Comparison of ENCODE assay signal across 11 cellular contexts in the genomic region with DNA sequence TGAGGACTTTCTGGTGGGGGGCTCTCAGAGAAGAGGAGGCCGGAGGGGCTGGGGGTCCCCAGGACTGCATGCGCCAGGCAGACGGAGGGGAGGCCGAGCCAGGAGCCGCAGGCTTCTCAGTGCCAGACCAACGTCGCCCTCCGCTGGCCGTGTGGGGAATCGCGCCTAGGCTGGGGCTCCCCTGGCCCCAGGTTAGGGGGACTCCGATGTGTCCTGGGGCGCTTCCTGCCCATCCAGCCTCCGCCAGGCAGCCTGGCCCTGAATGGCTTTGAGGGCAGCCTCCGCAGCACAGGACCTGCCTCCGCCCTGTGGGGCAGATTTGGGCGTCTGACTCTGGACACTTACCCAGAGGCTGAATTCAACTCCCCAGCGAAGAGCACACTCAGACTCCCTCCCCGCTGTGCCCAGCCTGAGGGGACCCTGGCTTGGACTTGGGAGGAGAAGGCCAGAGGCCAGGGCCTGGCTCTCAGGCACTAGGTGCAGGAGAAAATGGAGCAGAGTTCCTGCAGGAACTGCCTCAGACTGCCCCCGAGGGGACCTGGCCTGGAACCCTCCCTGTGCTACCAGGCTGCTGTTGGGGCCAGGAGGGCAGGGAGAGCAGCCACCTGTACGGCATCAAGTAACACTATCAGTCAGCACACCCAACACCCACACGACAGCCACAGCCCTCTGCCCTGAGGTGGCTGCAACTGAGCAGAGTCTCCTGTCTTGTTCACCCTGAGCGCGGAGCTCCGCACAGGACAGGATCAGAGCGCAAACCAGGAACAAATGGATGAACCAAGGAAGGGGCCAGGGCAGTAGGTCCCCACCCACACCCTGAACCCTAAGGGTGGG. TPM values are rescaled to one million over a fixed set of nuclear protein-coding genes. Genes with fewer than 3 reads are reported as not detected.
A peak's percentile ranks its signal among the peaks of the same experiment; 100 is the strongest.
DNase-seq lines count a peak whose midpoint lies in the region; ATAC-seq and TF ChIP-seq lines count a peak whose summit lies in the region.
"Had no signal": no experiment of that assay in that cellular context is flagged by ENCODE, and none has a peak within 500 bp of the region (broad histone marks: within the 10 kb centered on the region; RNA-seq: fewer than 3 reads in every experiment).

No MANE protein-coding gene starts in this region.

- intact Hi-C loops in Panc1 (cut with micrococcal nuclease; ENCODE audit: unreplicated experiment) (loop anchor here (5.0 kb wide), 1 partner anchor 87 kb away; no protein-coding TSS in a partner anchor), heart right ventricle (cut with DNase I) (no loop called here)

- no peak for TF ChIP-seq POLR2A in GM18505 (IDR thresholded peaks at IDR 0.05; ENCODE audit: borderline replicate concordance, extremely low read depth, insufficient read depth, insufficient read length)

- DNase-seq in ACHN (peak; percentile 42), GM10266 (ENCODE audit: extremely low spot score) (peak; percentile 51), Panc1 (ENCODE audit: low read depth, low spot score) (no peak), heart right ventricle (no peak), SK-N-DZ (ENCODE audit: low spot score) (no peak), ecto neural progenitor cell (ENCODE audit: low spot score) (no peak)
- DNase-seq: NCI-H187 treated with DMSO at 0.1 percent for 48 hours had no signal

- TF ChIP-seq CTCF in GM10266 (IDR thresholded peaks at IDR 0.05; ENCODE audit: control insufficient read depth, insufficient read depth, low read depth, missing control alignments), result peak; percentile 74
- TF ChIP-seq CTCF in Panc1 (IDR thresholded peaks at IDR 0.05), result peak; percentile 87
- peak in 6 of 9 donors; percentile 14 to 42 (median 34) for TF ChIP-seq CTCF in heart right ventricle (IDR thresholded peaks at IDR 0.05)

- ATAC-seq in Panc1 (no peak), heart right ventricle (no peak), HG03039 (IDR thresholded peaks at IDR 0.05; ENCODE audit: unreplicated experiment) (no peak), GM18505 (IDR thresholded peaks at IDR 0.05; ENCODE audit: unreplicated experiment) (no peak)

- H3K27ac ChIP-seq in Panc1 (ENCODE audit: low read length) (no peak overlapping the region), heart right ventricle (no peak overlapping the region)
- H3K27ac ChIP-seq: neutrophil, tibial artery had no signal

- H3K9me3 ChIP-seq in Panc1 (ENCODE audit: control insufficient read depth, insufficient read depth, low read depth, low read length) (no peaks in the 10 kb centered on the region), heart right ventricle (no peaks in the 10 kb centered on the region)
- H3K9me3 ChIP-seq: neutrophil, tibial artery had no signal

- 33 to 38% methylated on average over 26 of the region's 26 CpGs for WGBS in heart right ventricle, 2 donors

- in situ Hi-C loops in ACHN (cut with HindIII; ENCODE audit: low pct_ligation_motif_present, low pct_unique_long_range_greater_than_20kb, low sequenced_read_pairs), result no loop called here
- in situ Hi-C loops in Panc1 (cut with HindIII; ENCODE audit: low pct_unique_long_range_greater_than_20kb, low sequenced_read_pairs), result no loop called here

- H3K4me1 ChIP-seq in Panc1 (ENCODE audit: control insufficient read depth, insufficient read depth, low read length) (no peaks in the 10 kb centered on the region), heart right ventricle (no peaks in the 10 kb centered on the region)

- POLR2A ChIA-PET in Panc1 (lab: Charles Lee), result no interaction called here

- H3K36me3 ChIP-seq in Panc1 (ENCODE audit: control insufficient read depth, insufficient read depth, low read length) (no peaks in the 10 kb centered on the region), heart right ventricle (no peaks in the 10 kb centered on the region)
- H3K36me3 ChIP-seq: neutrophil, tibial artery had no signal

- BruUV-seq in Panc1 (replicated peaks; lab: Mats Ljungman, UMichigan), result no TSS peak

- CTCF ChIA-PET in Panc1 (lab: Charles Lee), result interaction anchor here (0.7 kb wide), 1 partner anchor 1951 kb away, joined by 4 read pairs; no protein-coding TSS in a partner anchor

- H3K4me3 ChIP-seq in Panc1 (ENCODE audit: low read depth in 2 of 2, low read length in 2 of 2) (no peak overlapping the region), heart right ventricle (no peak overlapping the region)
- H3K4me3 ChIP-seq: tibial artery had no signal

- H3K27me3 ChIP-seq in Panc1 (ENCODE audit: control insufficient read depth, insufficient read depth, low read length) (peaks cover 3% of the 10 kb centered on the region; the same call in 1 of the 2 replicates), heart right ventricle (peaks cover 0 to 79% (median 58%) of the 10 kb centered on the region in 7 donors)

RNA-seq across cellular contexts. Expression of a gene that starts 0.6 kb away (rescaled TPM):
- total RNA-seq in Panc1 (2021; ENCODE audit: unreplicated experiment), result 0.26 TPM
- polyA plus RNA-seq in Panc1 (2012; ENCODE audit: insufficient read length), result 1.8 TPM
- under 1 TPM in 4 of 10 donors, not detected in 6; 0.23 to 0.79 (median 0.28) TPM for total RNA-seq in heart right ventricle
- not detected for polyA plus RNA-seq in heart right ventricle
- not detected in 2 replicates for polyA plus RNA-seq in SK-N-DZ (2014; cell fraction: cytosol; rRNA removed)
- polyA plus RNA-seq in SK-N-DZ (2014; cell fraction: nucleus; rRNA removed), result not detected in 2 replicates

Comparison
In these comparisons a context has a peak if more than half of its experiments do, and no peak if none do; other contexts are left out.
1. DNase-seq: peak in ACHN (single experiment) and GM10266 (single experiment); none in Panc1 (single experiment), heart right ventricle (0 of 2), SK-N-DZ (single experiment) and ecto neural progenitor cell (single experiment).
2. CTCF ChIP-seq: peak in every context shown above with its lines; median percentile 87 in Panc1; 74 in GM10266; 34 in heart right ventricle.